Comparison of ENCODE assay signal across 1 cellular context in genomic region chr4:6692379-6692778, GRCh38.
TF ChIP-seq lines count a peak whose summit lies in the region.

No MANE protein-coding gene starts in this region.

TF ChIP-seq in HepG2, 621 proteins besides CTCF, POLR2A, EP300 and RAD21:
- 0 out of 2 replicates have a peak, but pooled peaks have one; percentile 22 for TF ChIP-seq SIN3A (IDR thresholded peaks at IDR 0.05; ENCODE audit: borderline replicate concordance, low read depth, low read length)
- TF ChIP-seq ZNF687 (CRISPR knock-in tag; IDR thresholded peaks at IDR 0.05): peak; percentile 74
- peak; percentile 61; the same call in 1 of the 2 replicates for TF ChIP-seq ZNF777 (CRISPR knock-in tag; IDR thresholded peaks at IDR 0.05)
- TF ChIP-seq ETV5 (CRISPR knock-in tag; IDR thresholded peaks at IDR 0.05; ENCODE audit: borderline replicate concordance): no peak
- peak; percentile 18; the same call in 1 of the 2 replicates for TF ChIP-seq SAP130 (CRISPR knock-in tag; IDR thresholded peaks at IDR 0.05; ENCODE audit: low read depth)
- 0 out of 2 replicates have a peak, but pooled peaks have one; percentile 37 for TF ChIP-seq ZNF605 (CRISPR knock-in tag; IDR thresholded peaks at IDR 0.05)
- no peak for TF ChIP-seq THAP8 (CRISPR knock-in tag; IDR thresholded peaks at IDR 0.05; ENCODE audit: borderline replicate concordance)
- TF ChIP-seq KDM2A (CRISPR knock-in tag; IDR thresholded peaks at IDR 0.05; ENCODE audit: borderline replicate concordance, low read depth): peak; percentile 28; the same call in 1 of the 2 replicates
- peak; percentile 75; the same call in 1 of the 2 replicates for TF ChIP-seq ZC3H4 (CRISPR knock-in tag; IDR thresholded peaks at IDR 0.05; ENCODE audit: borderline replicate concordance)
- TF ChIP-seq CC2D1A (CRISPR knock-in tag; IDR thresholded peaks at IDR 0.05): no peak
- TF ChIP-seq ZNF3 (CRISPR knock-in tag; IDR thresholded peaks at IDR 0.05): 0 out of 2 replicates have a peak, but pooled peaks have one; percentile 1
- TF ChIP-seq NKX3-1 (CRISPR knock-in tag; IDR thresholded peaks at IDR 0.05): no peak
- TF ChIP-seq ZNF441 (CRISPR knock-in tag; IDR thresholded peaks at IDR 0.05; ENCODE audit: borderline replicate concordance): 0 out of 2 replicates have a peak, but pooled peaks have one; percentile 8
- TF ChIP-seq, protein P1, sequence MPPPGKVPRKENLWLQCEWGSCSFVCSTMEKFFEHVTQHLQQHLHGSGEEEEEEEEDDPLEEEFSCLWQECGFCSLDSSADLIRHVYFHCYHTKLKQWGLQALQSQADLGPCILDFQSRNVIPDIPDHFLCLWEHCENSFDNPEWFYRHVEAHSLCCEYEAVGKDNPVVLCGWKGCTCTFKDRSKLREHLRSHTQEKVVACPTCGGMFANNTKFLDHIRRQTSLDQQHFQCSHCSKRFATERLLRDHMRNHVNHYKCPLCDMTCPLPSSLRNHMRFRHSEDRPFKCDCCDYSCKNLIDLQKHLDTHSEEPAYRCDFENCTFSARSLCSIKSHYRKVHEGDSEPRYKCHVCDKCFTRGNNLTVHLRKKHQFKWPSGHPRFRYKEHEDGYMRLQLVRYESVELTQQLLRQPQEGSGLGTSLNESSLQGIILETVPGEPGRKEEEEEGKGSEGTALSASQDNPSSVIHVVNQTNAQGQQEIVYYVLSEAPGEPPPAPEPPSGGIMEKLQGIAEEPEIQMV (CRISPR knock-in tag; IDR thresholded peaks at IDR 0.05; ENCODE audit: low read depth): no peak
- peak; percentile 11; the same call in 1 of the 2 replicates for TF ChIP-seq THAP11 (CRISPR knock-in tag; IDR thresholded peaks at IDR 0.05)
- TF ChIP-seq ZNF670 (CRISPR knock-in tag; IDR thresholded peaks at IDR 0.05; ENCODE audit: borderline replicate concordance): no peak
- no peak for TF ChIP-seq ZNF33A (CRISPR knock-in tag; IDR thresholded peaks at IDR 0.05; ENCODE audit: borderline replicate concordance)
- peak; percentile 65; the same call in 1 of the 2 replicates for TF ChIP-seq ZFX (CRISPR knock-in tag; IDR thresholded peaks at IDR 0.05; ENCODE audit: low read depth)
- TF ChIP-seq, protein P2, sequence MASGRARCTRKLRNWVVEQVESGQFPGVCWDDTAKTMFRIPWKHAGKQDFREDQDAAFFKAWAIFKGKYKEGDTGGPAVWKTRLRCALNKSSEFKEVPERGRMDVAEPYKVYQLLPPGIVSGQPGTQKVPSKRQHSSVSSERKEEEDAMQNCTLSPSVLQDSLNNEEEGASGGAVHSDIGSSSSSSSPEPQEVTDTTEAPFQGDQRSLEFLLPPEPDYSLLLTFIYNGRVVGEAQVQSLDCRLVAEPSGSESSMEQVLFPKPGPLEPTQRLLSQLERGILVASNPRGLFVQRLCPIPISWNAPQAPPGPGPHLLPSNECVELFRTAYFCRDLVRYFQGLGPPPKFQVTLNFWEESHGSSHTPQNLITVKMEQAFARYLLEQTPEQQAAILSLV (CRISPR knock-in tag; IDR thresholded peaks at IDR 0.05; ENCODE audit: borderline replicate concordance): peak; percentile 25; the same call in 1 of the 2 replicates
- 0 out of 2 replicates have a peak, but pooled peaks have one; percentile 60 for TF ChIP-seq ZNF430 (CRISPR knock-in tag; IDR thresholded peaks at IDR 0.05)
- TF ChIP-seq KMT2A (CRISPR knock-in tag; IDR thresholded peaks at IDR 0.05): peak; percentile 31; the same call in 1 of the 2 replicates
- TF ChIP-seq SALL1 (CRISPR knock-in tag; IDR thresholded peaks at IDR 0.05): 0 out of 2 replicates have a peak, but pooled peaks have one; percentile 6
- TF ChIP-seq SMAD3 (CRISPR knock-in tag; IDR thresholded peaks at IDR 0.05): no peak
- no peak for TF ChIP-seq MTA3 (CRISPR knock-in tag; IDR thresholded peaks at IDR 0.05)
- TF ChIP-seq ZNF564 (CRISPR knock-in tag; IDR thresholded peaks at IDR 0.05): peak; percentile 36; the same call in 1 of the 2 replicates
- TF ChIP-seq HOXA3 (CRISPR knock-in tag; IDR thresholded peaks at IDR 0.05): no peak
- 0 out of 2 replicates have a peak, but pooled peaks have one; percentile 36 for TF ChIP-seq POGK (CRISPR knock-in tag; conservative IDR thresholded peaks at IDR 0.05)
- TF ChIP-seq, protein P3, sequence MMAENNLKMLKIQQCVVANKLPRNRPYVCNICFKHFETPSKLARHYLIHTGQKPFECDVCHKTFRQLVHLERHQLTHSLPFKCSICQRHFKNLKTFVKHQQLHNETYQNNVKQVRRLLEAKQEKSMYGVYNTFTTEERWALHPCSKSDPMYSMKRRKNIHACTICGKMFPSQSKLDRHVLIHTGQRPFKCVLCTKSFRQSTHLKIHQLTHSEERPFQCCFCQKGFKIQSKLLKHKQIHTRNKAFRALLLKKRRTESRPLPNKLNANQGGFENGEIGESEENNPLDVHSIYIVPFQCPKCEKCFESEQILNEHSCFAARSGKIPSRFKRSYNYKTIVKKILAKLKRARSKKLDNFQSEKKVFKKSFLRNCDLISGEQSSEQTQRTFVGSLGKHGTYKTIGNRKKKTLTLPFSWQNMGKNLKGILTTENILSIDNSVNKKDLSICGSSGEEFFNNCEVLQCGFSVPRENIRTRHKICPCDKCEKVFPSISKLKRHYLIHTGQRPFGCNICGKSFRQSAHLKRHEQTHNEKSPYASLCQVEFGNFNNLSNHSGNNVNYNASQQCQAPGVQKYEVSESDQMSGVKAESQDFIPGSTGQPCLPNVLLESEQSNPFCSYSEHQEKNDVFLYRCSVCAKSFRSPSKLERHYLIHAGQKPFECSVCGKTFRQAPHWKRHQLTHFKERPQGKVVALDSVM (CRISPR knock-in tag; IDR thresholded peaks at IDR 0.05): peak; percentile 71; the same call in 1 of the 2 replicates
- TF ChIP-seq THAP9 (CRISPR knock-in tag; IDR thresholded peaks at IDR 0.05; ENCODE audit: borderline replicate concordance): peak; percentile 55; the same call in 1 of the 2 replicates
- TF ChIP-seq, protein P4, sequence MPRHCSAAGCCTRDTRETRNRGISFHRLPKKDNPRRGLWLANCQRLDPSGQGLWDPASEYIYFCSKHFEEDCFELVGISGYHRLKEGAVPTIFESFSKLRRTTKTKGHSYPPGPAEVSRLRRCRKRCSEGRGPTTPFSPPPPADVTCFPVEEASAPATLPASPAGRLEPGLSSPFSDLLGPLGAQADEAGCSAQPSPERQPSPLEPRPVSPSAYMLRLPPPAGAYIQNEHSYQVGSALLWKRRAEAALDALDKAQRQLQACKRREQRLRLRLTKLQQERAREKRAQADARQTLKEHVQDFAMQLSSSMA (CRISPR knock-in tag; IDR thresholded peaks at IDR 0.05): 0 out of 2 replicates have a peak, but pooled peaks have one; percentile 49
- TF ChIP-seq ZMYM3 (CRISPR knock-in tag; IDR thresholded peaks at IDR 0.05): 0 out of 2 replicates have a peak, but pooled peaks have one; percentile 27
- no peak for TF ChIP-seq FOXA3 (CRISPR knock-in tag; IDR thresholded peaks at IDR 0.05)
